In the genomic region with DNA sequence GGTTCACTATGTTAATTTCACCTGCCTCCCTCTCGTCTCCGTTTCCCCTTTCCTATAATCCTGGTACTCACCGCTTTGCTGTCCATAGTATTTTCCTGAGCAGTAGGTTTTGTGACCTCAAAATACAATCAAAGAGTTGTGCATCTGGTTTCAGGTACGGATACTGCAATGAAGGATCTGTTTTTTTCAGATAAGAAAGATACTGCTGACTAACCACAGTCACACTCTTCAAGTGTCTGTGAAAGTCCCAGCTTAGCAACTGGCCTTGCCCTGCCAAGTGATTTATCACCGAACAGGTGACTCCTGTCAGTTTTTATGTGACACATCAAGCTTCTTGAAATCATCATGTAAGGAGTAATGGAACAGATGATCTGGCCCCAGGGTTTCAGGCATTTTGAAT, we compare ENCODE assay signal across 8 cellular contexts.
DNase-seq lines count a peak whose midpoint lies in the region; ATAC-seq and TF ChIP-seq lines count a peak whose summit lies in the region.

No MANE protein-coding gene starts in this region.

- peaks cover 46 to 47% of the 10 kb centered on the region in 2 donors for H3K36me3 Mint-ChIP-seq in CD14-positive monocyte

- ATAC-seq in GM21526 (IDR thresholded peaks at IDR 0.05; ENCODE audit: low FRiP score, unreplicated experiment) = no peak

- intact Hi-C loops in CD14-positive monocyte (cut with micrococcal nuclease) (no loop called here), head of caudate nucleus (cut with DNase I) (no loop called here)

- no peaks in the 10 kb centered on the region for H3K27me3 Mint-ChIP-seq in CD14-positive monocyte (ENCODE audit: low read depth in 3 of 3)

- TF ChIP-seq CTCF in CD14-positive monocyte (IDR thresholded peaks at IDR 0.05) (no peak), GM10266 (IDR thresholded peaks at IDR 0.05; ENCODE audit: control insufficient read depth, insufficient read depth, low read depth, missing control alignments) (no peak)

- no peak overlapping the region for H3K4me3 Mint-ChIP-seq in CD14-positive monocyte

- H3K4me1 Mint-ChIP-seq in CD14-positive monocyte = peaks cover 45% of the 10 kb centered on the region

- H3K27ac Mint-ChIP-seq in CD14-positive monocyte = peak overlapping the region in 5 of 7 donors; percentile 22 to 90 (median 55)

- DNase-seq in CD14-positive monocyte (ENCODE audit: low spot score) (no peak), GM10266 (ENCODE audit: extremely low spot score) (peak; percentile 53), SK-N-DZ (ENCODE audit: low spot score) (peak; percentile 90), islet precursor cell (peak; percentile 53), head of caudate nucleus (no peak), HuH-7.5 (ENCODE audit: low spot score) (no peak), kidney glomerular epithelial cell (lab: John Stamatoyannopoulos, UW) (no peak)

- peaks cover 0 to 2% (median 0%) of the 10 kb centered on the region in 7 donors for H3K9me3 Mint-ChIP-seq in CD14-positive monocyte

Comparison
In these comparisons a context has a peak if more than half of its experiments do, and no peak if none do; other contexts are left out.
1. DNase-seq: peak in GM10266 (single experiment), SK-N-DZ (single experiment) and islet precursor cell (single experiment); none in CD14-positive monocyte (single experiment), head of caudate nucleus (0 of 42), HuH-7.5 (single experiment) and kidney glomerular epithelial cell (single experiment).